1 cellular context compared by ENCODE assay signal in genomic region chr17:50866950-50867855, GRCh38.
A peak's percentile ranks its signal among the peaks of the same experiment; 100 is the strongest.
TF ChIP-seq lines count a peak whose summit lies in the region.

No MANE protein-coding gene starts in this region.

TF ChIP-seq in WTC11, 78 proteins besides CTCF, POLR2A, EP300 and RAD21 (continued from another document and continues in another):
- TF ChIP-seq ARID4B (CRISPR knock-in tag; IDR thresholded peaks at IDR 0.05; ENCODE audit: borderline replicate concordance): no peak; the same call in 1 of the 2 replicates
- TF ChIP-seq TP53 (CRISPR knock-in tag; IDR thresholded peaks at IDR 0.05): peak; percentile 1; the same call in 1 of the 2 replicates
- TF ChIP-seq SMAD4 (CRISPR knock-in tag; IDR thresholded peaks at IDR 0.05): no peak
- TF ChIP-seq FOXP1 (CRISPR knock-in tag; IDR thresholded peaks at IDR 0.05; ENCODE audit: borderline replicate concordance): no peak
- no peak for TF ChIP-seq RORB (CRISPR knock-in tag; IDR thresholded peaks at IDR 0.05)
- 0 out of 2 replicates have a peak, but pooled peaks have one; percentile 34 for TF ChIP-seq FOXP4 (CRISPR knock-in tag; IDR thresholded peaks at IDR 0.05)
- no peak for TF ChIP-seq SOX15 (CRISPR knock-in tag; IDR thresholded peaks at IDR 0.05)
- TF ChIP-seq MLX (CRISPR knock-in tag; IDR thresholded peaks at IDR 0.05): no peak
- no peak for TF ChIP-seq AFF4 (CRISPR knock-in tag; IDR thresholded peaks at IDR 0.05; ENCODE audit: borderline replicate concordance)
- TF ChIP-seq NFE2L1 (CRISPR knock-in tag; IDR thresholded peaks at IDR 0.05): no peak
- TF ChIP-seq STAT6 (CRISPR knock-in tag; conservative IDR thresholded peaks at IDR 0.05; ENCODE audit: low read depth): no peak
- TF ChIP-seq ZNF232 (CRISPR knock-in tag; IDR thresholded peaks at IDR 0.05): no peak
- no peak for TF ChIP-seq IRF2 (CRISPR knock-in tag; IDR thresholded peaks at IDR 0.05; ENCODE audit: borderline replicate concordance, low read depth)
- TF ChIP-seq ERG (CRISPR knock-in tag; IDR thresholded peaks at IDR 0.05): no peak
- TF ChIP-seq ZBTB21 (CRISPR knock-in tag; IDR thresholded peaks at IDR 0.05; ENCODE audit: borderline replicate concordance): no peak
- no peak for TF ChIP-seq JUN (CRISPR knock-in tag; IDR thresholded peaks at IDR 0.05)
- TF ChIP-seq ATF1 (CRISPR knock-in tag; IDR thresholded peaks at IDR 0.05): no peak
- TF ChIP-seq E2F5 (CRISPR knock-in tag; IDR thresholded peaks at IDR 0.05): no peak
- no peak for TF ChIP-seq ZNF219 (CRISPR knock-in tag; IDR thresholded peaks at IDR 0.05; ENCODE audit: borderline replicate concordance)
- no peak for TF ChIP-seq ELF4 (CRISPR knock-in tag; IDR thresholded peaks at IDR 0.05; ENCODE audit: low read depth)
- no peak for TF ChIP-seq ATF6 (CRISPR knock-in tag; IDR thresholded peaks at IDR 0.05)
- TF ChIP-seq CBFB (CRISPR knock-in tag; IDR thresholded peaks at IDR 0.05; ENCODE audit: low read depth): no peak
- TF ChIP-seq GABPB1 (CRISPR knock-in tag; IDR thresholded peaks at IDR 0.05): peak; percentile 77
- peak; percentile 93 for TF ChIP-seq PRDM15 (CRISPR knock-in tag; IDR thresholded peaks at IDR 0.05)
- TF ChIP-seq NR2C2 (CRISPR knock-in tag; IDR thresholded peaks at IDR 0.05): no peak
- TF ChIP-seq ZNF416 (CRISPR knock-in tag; IDR thresholded peaks at IDR 0.05): no peak
- no peak for TF ChIP-seq EMX1 (CRISPR knock-in tag; IDR thresholded peaks at IDR 0.05)
- no peak for TF ChIP-seq ATF3 (CRISPR knock-in tag; conservative IDR thresholded peaks at IDR 0.05)
- TF ChIP-seq MYBL2 (CRISPR knock-in tag; IDR thresholded peaks at IDR 0.05): 0 out of 2 replicates have a peak, but pooled peaks have one; percentile 13
- no peak for TF ChIP-seq NFATC4 (CRISPR knock-in tag; IDR thresholded peaks at IDR 0.05)
- no peak for TF ChIP-seq ZNF396 (CRISPR knock-in tag; IDR thresholded peaks at IDR 0.05; ENCODE audit: borderline replicate concordance)
- no peak for TF ChIP-seq JAZF1 (CRISPR knock-in tag; IDR thresholded peaks at IDR 0.05)
- TF ChIP-seq USF1 (CRISPR knock-in tag; IDR thresholded peaks at IDR 0.05): no peak
- TF ChIP-seq SP1 (CRISPR knock-in tag; conservative IDR thresholded peaks at IDR 0.05): 0 out of 2 replicates have a peak, but pooled peaks have one; percentile 48
